Comparison of ENCODE assay signal across 1 cellular context in the genomic region with DNA sequence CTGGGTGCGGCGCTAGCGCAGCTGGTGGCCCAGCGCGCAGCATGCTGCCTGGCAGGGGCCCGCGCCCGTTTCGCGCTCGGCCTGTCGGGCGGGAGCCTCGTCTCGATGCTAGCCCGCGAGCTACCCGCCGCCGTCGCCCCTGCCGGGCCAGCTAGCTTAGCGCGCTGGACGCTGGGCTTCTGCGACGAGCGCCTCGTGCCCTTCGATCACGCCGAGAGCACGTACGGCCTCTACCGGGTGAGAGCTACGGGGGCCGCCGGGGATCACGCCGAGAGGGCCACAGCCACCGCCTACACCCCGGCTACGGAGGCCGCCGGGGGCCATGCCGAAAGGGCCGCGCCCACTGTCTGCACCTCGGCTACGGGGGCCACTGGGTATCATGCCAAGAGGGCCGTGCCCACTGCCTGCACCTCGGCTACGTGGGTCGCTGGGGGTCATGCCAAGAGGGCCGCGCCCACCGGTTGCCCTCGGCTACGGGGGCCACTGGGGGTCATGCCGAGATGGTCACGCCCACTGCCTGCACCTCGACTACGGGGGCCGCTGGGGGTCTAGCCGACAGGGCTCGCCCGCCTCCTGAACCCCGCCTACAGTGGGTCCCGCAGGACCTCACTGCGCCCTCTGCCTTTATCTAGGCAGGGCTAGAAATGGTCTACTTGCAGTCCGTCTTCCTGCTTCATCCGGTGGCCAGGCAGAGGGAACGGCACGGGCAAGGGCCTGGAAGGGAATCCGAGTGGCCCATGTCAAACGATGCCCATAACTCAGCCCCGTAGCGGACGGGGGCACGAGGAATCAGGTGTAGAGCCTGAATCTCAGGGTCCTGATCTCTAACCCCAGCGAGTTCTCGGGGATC.
TF ChIP-seq lines count a peak whose summit lies in the region.

No MANE protein-coding gene starts in this region.

TF ChIP-seq in K562, 482 proteins besides CTCF, POLR2A, EP300 and RAD21 (continued from another document and continues in another):
- TF ChIP-seq NFIC (IDR thresholded peaks at IDR 0.05) (0 out of 2 replicates have a peak, but pooled peaks have one; percentile 22), SAFB2 (IDR thresholded peaks at IDR 0.05; ENCODE audit: borderline replicate concordance, low read depth, low read length, severe bottlenecking) (no peak), ZNF134 (CRISPR knock-in tag; conservative IDR thresholded peaks at IDR 0.05) (no peak), TEAD1 (CRISPR knock-in tag; IDR thresholded peaks at IDR 0.05) (peak in 1 of 2 experiments; percentile 89; a peak in 2 of 4 replicates), NFYB (IDR thresholded peaks at IDR 0.05; ENCODE audit: extremely low read depth, insufficient read length) (no peak), GABPB1 (CRISPR knock-in tag; IDR thresholded peaks at IDR 0.05) (peak; percentile 83), DIDO1 (tag; IDR thresholded peaks at IDR 0.05; ENCODE audit: low read depth) (no peak), MTA1 (IDR thresholded peaks at IDR 0.05; ENCODE audit: borderline replicate concordance) (no peak), ERF (CRISPR knock-in tag; IDR thresholded peaks at IDR 0.05) (peak; percentile 67; the same call in 1 of the 2 replicates), ZSCAN32 (CRISPR knock-in tag; IDR thresholded peaks at IDR 0.05) (no peak), KDM2B (CRISPR knock-in tag; IDR thresholded peaks at IDR 0.05) (no peak), CREM (IDR thresholded peaks at IDR 0.05; ENCODE audit: low read depth) (peak; percentile 59), TCFL5 (CRISPR knock-in tag; conservative IDR thresholded peaks at IDR 0.05) (no peak), MECOM (CRISPR knock-in tag; IDR thresholded peaks at IDR 0.05) (no peak), ZNF253 (CRISPR knock-in tag; conservative IDR thresholded peaks at IDR 0.05) (no peak), XRCC3 (IDR thresholded peaks at IDR 0.05) (no peak), ZNF232 (CRISPR knock-in tag; IDR thresholded peaks at IDR 0.05) (no peak), ATF7 (IDR thresholded peaks at IDR 0.05) (peak; percentile 40; the same call in 1 of the 2 replicates), HMG20B (CRISPR knock-in tag; IDR thresholded peaks at IDR 0.05) (no peak), TFAM (CRISPR knock-in tag; conservative IDR thresholded peaks at IDR 0.05) (no peak), SPI1 (IDR thresholded peaks at IDR 0.05; ENCODE audit: borderline replicate concordance, low read depth, low read length) (no peak), ZNF274 (IDR thresholded peaks at IDR 0.05; ENCODE audit: borderline replicate concordance, low read depth, low read length) (no peak), NONO (IDR thresholded peaks at IDR 0.05; ENCODE audit: low read depth in 2 of 2, low read length in 1 of 2) (peak; percentile 29 to 65; a peak in 3 of 4 replicates), ETV1 (tag; conservative IDR thresholded peaks at IDR 0.05; ENCODE audit: low read depth) (no peak), RBBP5 (IDR thresholded peaks at IDR 0.05; ENCODE audit: borderline replicate concordance, insufficient read depth, low read length, poor library complexity, severe bottlenecking) (peak; percentile 82), ZBTB8A (IDR thresholded peaks at IDR 0.05; ENCODE audit: partially characterized antibody) (no peak), WHSC1 (IDR thresholded peaks at IDR 0.05; ENCODE audit: low read length) (no peak), DNMT1 (IDR thresholded peaks at IDR 0.05) (no peak), CHCHD3 (CRISPR knock-in tag; IDR thresholded peaks at IDR 0.05) (no peak), TCF7 (IDR thresholded peaks at IDR 0.05; ENCODE audit: borderline replicate concordance) (peak; percentile 57; the same call in 1 of the 2 replicates)
- TF ChIP-seq, protein P1, sequence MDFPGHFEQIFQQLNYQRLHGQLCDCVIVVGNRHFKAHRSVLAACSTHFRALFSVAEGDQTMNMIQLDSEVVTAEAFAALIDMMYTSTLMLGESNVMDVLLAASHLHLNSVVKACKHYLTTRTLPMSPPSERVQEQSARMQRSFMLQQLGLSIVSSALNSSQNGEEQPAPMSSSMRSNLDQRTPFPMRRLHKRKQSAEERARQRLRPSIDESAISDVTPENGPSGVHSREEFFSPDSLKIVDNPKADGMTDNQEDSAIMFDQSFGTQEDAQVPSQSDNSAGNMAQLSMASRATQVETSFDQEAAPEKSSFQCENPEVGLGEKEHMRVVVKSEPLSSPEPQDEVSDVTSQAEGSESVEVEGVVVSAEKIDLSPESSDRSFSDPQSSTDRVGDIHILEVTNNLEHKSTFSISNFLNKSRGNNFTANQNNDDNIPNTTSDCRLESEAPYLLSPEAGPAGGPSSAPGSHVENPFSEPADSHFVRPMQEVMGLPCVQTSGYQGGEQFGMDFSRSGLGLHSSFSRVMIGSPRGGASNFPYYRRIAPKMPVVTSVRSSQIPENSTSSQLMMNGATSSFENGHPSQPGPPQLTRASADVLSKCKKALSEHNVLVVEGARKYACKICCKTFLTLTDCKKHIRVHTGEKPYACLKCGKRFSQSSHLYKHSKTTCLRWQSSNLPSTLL (IDR thresholded peaks at IDR 0.05): no peak
- TF ChIP-seq, protein P2, sequence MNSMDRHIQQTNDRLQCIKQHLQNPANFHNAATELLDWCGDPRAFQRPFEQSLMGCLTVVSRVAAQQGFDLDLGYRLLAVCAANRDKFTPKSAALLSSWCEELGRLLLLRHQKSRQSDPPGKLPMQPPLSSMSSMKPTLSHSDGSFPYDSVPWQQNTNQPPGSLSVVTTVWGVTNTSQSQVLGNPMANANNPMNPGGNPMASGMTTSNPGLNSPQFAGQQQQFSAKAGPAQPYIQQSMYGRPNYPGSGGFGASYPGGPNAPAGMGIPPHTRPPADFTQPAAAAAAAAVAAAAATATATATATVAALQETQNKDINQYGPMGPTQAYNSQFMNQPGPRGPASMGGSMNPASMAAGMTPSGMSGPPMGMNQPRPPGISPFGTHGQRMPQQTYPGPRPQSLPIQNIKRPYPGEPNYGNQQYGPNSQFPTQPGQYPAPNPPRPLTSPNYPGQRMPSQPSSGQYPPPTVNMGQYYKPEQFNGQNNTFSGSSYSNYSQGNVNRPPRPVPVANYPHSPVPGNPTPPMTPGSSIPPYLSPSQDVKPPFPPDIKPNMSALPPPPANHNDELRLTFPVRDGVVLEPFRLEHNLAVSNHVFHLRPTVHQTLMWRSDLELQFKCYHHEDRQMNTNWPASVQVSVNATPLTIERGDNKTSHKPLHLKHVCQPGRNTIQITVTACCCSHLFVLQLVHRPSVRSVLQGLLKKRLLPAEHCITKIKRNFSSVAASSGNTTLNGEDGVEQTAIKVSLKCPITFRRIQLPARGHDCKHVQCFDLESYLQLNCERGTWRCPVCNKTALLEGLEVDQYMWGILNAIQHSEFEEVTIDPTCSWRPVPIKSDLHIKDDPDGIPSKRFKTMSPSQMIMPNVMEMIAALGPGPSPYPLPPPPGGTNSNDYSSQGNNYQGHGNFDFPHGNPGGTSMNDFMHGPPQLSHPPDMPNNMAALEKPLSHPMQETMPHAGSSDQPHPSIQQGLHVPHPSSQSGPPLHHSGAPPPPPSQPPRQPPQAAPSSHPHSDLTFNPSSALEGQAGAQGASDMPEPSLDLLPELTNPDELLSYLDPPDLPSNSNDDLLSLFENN (IDR thresholded peaks at IDR 0.05; ENCODE audit: low read depth in 2 of 2, low read length in 2 of 2): no peak
- TF ChIP-seq, protein P3, sequence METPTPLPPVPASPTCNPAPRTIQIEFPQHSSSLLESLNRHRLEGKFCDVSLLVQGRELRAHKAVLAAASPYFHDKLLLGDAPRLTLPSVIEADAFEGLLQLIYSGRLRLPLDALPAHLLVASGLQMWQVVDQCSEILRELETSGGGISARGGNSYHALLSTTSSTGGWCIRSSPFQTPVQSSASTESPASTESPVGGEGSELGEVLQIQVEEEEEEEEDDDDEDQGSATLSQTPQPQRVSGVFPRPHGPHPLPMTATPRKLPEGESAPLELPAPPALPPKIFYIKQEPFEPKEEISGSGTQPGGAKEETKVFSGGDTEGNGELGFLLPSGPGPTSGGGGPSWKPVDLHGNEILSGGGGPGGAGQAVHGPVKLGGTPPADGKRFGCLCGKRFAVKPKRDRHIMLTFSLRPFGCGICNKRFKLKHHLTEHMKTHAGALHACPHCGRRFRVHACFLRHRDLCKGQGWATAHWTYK (CRISPR knock-in tag; IDR thresholded peaks at IDR 0.05): no peak; the same call in 1 of the 2 replicates
- TF ChIP-seq, protein P4, sequence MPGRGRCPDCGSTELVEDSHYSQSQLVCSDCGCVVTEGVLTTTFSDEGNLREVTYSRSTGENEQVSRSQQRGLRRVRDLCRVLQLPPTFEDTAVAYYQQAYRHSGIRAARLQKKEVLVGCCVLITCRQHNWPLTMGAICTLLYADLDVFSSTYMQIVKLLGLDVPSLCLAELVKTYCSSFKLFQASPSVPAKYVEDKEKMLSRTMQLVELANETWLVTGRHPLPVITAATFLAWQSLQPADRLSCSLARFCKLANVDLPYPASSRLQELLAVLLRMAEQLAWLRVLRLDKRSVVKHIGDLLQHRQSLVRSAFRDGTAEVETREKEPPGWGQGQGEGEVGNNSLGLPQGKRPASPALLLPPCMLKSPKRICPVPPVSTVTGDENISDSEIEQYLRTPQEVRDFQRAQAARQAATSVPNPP (IDR thresholded peaks at IDR 0.05; ENCODE audit: borderline replicate concordance, insufficient read depth, insufficient read length): no peak
- TF ChIP-seq, protein P5, sequence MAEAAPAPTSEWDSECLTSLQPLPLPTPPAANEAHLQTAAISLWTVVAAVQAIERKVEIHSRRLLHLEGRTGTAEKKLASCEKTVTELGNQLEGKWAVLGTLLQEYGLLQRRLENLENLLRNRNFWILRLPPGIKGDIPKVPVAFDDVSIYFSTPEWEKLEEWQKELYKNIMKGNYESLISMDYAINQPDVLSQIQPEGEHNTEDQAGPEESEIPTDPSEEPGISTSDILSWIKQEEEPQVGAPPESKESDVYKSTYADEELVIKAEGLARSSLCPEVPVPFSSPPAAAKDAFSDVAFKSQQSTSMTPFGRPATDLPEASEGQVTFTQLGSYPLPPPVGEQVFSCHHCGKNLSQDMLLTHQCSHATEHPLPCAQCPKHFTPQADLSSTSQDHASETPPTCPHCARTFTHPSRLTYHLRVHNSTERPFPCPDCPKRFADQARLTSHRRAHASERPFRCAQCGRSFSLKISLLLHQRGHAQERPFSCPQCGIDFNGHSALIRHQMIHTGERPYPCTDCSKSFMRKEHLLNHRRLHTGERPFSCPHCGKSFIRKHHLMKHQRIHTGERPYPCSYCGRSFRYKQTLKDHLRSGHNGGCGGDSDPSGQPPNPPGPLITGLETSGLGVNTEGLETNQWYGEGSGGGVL (CRISPR knock-in tag; IDR thresholded peaks at IDR 0.05): no peak
- TF ChIP-seq, protein P6, sequence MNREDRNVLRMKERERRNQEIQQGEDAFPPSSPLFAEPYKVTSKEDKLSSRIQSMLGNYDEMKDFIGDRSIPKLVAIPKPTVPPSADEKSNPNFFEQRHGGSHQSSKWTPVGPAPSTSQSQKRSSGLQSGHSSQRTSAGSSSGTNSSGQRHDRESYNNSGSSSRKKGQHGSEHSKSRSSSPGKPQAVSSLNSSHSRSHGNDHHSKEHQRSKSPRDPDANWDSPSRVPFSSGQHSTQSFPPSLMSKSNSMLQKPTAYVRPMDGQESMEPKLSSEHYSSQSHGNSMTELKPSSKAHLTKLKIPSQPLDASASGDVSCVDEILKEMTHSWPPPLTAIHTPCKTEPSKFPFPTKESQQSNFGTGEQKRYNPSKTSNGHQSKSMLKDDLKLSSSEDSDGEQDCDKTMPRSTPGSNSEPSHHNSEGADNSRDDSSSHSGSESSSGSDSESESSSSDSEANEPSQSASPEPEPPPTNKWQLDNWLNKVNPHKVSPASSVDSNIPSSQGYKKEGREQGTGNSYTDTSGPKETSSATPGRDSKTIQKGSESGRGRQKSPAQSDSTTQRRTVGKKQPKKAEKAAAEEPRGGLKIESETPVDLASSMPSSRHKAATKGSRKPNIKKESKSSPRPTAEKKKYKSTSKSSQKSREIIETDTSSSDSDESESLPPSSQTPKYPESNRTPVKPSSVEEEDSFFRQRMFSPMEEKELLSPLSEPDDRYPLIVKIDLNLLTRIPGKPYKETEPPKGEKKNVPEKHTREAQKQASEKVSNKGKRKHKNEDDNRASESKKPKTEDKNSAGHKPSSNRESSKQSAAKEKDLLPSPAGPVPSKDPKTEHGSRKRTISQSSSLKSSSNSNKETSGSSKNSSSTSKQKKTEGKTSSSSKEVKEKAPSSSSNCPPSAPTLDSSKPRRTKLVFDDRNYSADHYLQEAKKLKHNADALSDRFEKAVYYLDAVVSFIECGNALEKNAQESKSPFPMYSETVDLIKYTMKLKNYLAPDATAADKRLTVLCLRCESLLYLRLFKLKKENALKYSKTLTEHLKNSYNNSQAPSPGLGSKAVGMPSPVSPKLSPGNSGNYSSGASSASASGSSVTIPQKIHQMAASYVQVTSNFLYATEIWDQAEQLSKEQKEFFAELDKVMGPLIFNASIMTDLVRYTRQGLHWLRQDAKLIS (CRISPR knock-in tag; IDR thresholded peaks at IDR 0.05): peak; percentile 95
- TF ChIP-seq, protein P7, sequence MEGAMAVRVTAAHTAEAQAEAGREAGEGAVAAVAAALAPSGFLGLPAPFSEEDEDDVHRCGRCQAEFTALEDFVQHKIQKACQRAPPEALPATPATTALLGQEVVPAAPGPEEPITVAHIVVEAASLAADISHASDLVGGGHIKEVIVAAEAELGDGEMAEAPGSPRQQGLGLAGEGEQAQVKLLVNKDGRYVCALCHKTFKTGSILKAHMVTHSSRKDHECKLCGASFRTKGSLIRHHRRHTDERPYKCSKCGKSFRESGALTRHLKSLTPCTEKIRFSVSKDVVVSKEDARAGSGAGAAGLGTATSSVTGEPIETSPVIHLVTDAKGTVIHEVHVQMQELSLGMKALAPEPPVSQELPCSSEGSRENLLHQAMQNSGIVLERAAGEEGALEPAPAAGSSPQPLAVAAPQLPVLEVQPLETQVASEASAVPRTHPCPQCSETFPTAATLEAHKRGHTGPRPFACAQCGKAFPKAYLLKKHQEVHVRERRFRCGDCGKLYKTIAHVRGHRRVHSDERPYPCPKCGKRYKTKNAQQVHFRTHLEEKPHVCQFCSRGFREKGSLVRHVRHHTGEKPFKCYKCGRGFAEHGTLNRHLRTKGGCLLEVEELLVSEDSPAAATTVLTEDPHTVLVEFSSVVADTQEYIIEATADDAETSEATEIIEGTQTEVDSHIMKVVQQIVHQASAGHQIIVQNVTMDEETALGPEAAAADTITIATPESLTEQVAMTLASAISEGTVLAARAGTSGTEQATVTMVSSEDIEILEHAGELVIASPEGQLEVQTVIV (CRISPR knock-in tag; IDR thresholded peaks at IDR 0.05; ENCODE audit: borderline replicate concordance): no peak
- TF ChIP-seq, protein P8, sequence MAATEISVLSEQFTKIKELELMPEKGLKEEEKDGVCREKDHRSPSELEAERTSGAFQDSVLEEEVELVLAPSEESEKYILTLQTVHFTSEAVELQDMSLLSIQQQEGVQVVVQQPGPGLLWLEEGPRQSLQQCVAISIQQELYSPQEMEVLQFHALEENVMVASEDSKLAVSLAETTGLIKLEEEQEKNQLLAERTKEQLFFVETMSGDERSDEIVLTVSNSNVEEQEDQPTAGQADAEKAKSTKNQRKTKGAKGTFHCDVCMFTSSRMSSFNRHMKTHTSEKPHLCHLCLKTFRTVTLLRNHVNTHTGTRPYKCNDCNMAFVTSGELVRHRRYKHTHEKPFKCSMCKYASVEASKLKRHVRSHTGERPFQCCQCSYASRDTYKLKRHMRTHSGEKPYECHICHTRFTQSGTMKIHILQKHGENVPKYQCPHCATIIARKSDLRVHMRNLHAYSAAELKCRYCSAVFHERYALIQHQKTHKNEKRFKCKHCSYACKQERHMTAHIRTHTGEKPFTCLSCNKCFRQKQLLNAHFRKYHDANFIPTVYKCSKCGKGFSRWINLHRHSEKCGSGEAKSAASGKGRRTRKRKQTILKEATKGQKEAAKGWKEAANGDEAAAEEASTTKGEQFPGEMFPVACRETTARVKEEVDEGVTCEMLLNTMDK (IDR thresholded peaks at IDR 0.05; ENCODE audit: borderline replicate concordance, insufficient read depth, low read depth, low read length, poor library complexity, severe bottlenecking): no peak
